ENCODE assay signal across 18 cellular contexts in genomic region chr5:53472720-53473510, GRCh38. TPM values are rescaled to one million over a fixed set of nuclear protein-coding genes. Genes with fewer than 3 reads are reported as not detected.
"Had no signal": no experiment of that assay in that cellular context is flagged by ENCODE, and none has a peak within 500 bp of the region (broad histone marks: within the 10 kb centered on the region; RNA-seq: fewer than 3 reads in every experiment).

No MANE protein-coding gene starts in this region.

- H3K27me3 ChIP-seq: esophagus squamous epithelium, foreskin keratinocyte, neural progenitor cell, ovary had no signal

- H3K4me3 Mint-ChIP-seq: natural killer cell treated with Interleukin-12 subunit alpha and Interleukin-12 subunit beta and Interleukin-15 and Interleukin-18, amount 100 ng/mL, for 72 hours; neural progenitor cell had no signal

- H3K4me1 Mint-ChIP-seq: neural progenitor cell had no signal

- DNase-seq: effector memory CD4-positive, alpha-beta T cell; esophagus squamous epithelium; kidney; left colon; lower lobe of right lung; mesenchymal stem cell; midbrain; nucleus accumbens; ovary; right cardiac atrium; small intestine; stimulated activated CD4-positive, alpha-beta T cell treated with anti-CD3 and anti-CD28 coated beads, Interleukin-2, amount 100 ng/mL, for 48 hours; stimulated activated naive CD4-positive, alpha-beta T cell treated with Interleukin-2 at 50 U/mL for 16 hours; trophoblast cell had no signal

- H3K4me3 ChIP-seq: coronary artery, esophagus squamous epithelium, lower lobe of right lung, neural progenitor cell, ovary had no signal

- H3K9me3 Mint-ChIP-seq: natural killer cell treated with Interleukin-12 subunit alpha and Interleukin-12 subunit beta and Interleukin-15 and Interleukin-18, amount 100 ng/mL, for 72 hours; neural progenitor cell had no signal

- H3K9me3 ChIP-seq: esophagus squamous epithelium, lower lobe of right lung, ovary had no signal

- H3K36me3 Mint-ChIP-seq: natural killer cell treated with Interleukin-12 subunit alpha and Interleukin-12 subunit beta and Interleukin-15 and Interleukin-18, amount 100 ng/mL, for 72 hours; neural progenitor cell had no signal

- H3K36me3 ChIP-seq: esophagus squamous epithelium, lower lobe of right lung, neural progenitor cell, ovary had no signal

- H3K27ac ChIP-seq: coronary artery, esophagus squamous epithelium, foreskin keratinocyte, lower lobe of right lung, neural progenitor cell, ovary had no signal

- ATAC-seq: left colon; lower lobe of right lung; natural killer cell treated with Interleukin-12 subunit alpha and Interleukin-12 subunit beta and Interleukin-15 and Interleukin-18, amount 100 ng/mL, for 72 hours had no signal

- H3K27ac Mint-ChIP-seq: natural killer cell treated with Interleukin-12 subunit alpha and Interleukin-12 subunit beta and Interleukin-15 and Interleukin-18, amount 100 ng/mL, for 72 hours; neural progenitor cell had no signal

- H3K4me1 ChIP-seq: esophagus squamous epithelium, lower lobe of right lung had no signal

RNA-seq across cellular contexts. Expression of gene FST, which starts 7.5 kb away (rescaled TPM):
- total RNA-seq: natural killer cell treated with Interleukin-12 subunit alpha and Interleukin-12 subunit beta and Interleukin-15 and Interleukin-18, amount 100 ng/mL, for 72 hours had no signal
